ENCODE assay signal across 1 cellular context in genomic region chr10:22159180-22159579, GRCh38.
TF ChIP-seq lines count a peak whose summit lies in the region.

No MANE protein-coding gene starts in this region.

TF ChIP-seq in GM12878, 131 proteins besides CTCF, POLR2A, EP300 and RAD21 (continued from another document):
- TF ChIP-seq BCLAF1 (IDR thresholded peaks at IDR 0.05) = no peak
- TF ChIP-seq RELA (IDR thresholded peaks at IDR 0.05; ENCODE audit: borderline replicate concordance, partially characterized antibody) = no peak
- TF ChIP-seq ZZZ3 (IDR thresholded peaks at IDR 0.05; ENCODE audit: control insufficient read depth, insufficient read length, low read depth) = no peak
- TF ChIP-seq JUND (IDR thresholded peaks at IDR 0.05; ENCODE audit: low read depth, low read length) = no peak
- TF ChIP-seq NFIC (IDR thresholded peaks at IDR 0.05; ENCODE audit: low read depth, low read length) = no peak
- no peak for TF ChIP-seq SUZ12 (IDR thresholded peaks at IDR 0.05; ENCODE audit: unreplicated experiment)
- TF ChIP-seq TAF1 (IDR thresholded peaks at IDR 0.05; ENCODE audit: borderline replicate concordance, low read depth, low read length) = no peak
- no peak for TF ChIP-seq STAT1 (conservative IDR thresholded peaks at IDR 0.05)
- no peak for TF ChIP-seq ATF3 (IDR thresholded peaks at IDR 0.05; ENCODE audit: borderline replicate concordance, extremely low read depth, low read depth, low read length)
- TF ChIP-seq NFYA (IDR thresholded peaks at IDR 0.05; ENCODE audit: borderline replicate concordance, low read depth, low read length) = no peak
- no peak for TF ChIP-seq SREBF1 (IDR thresholded peaks at IDR 0.05; ENCODE audit: low read length)
- no peak for TF ChIP-seq SREBF2 (IDR thresholded peaks at IDR 0.05; ENCODE audit: low read length)
- no peak for TF ChIP-seq NRF1 (conservative IDR thresholded peaks at IDR 0.05; ENCODE audit: low read depth, low read length)
